In genomic region chr20:36235892-36236785, GRCh38 we compare ENCODE assay signal across 1 cellular context.
TF ChIP-seq lines count a peak whose summit lies in the region.

TSS of gene AAR2 (plus strand) at chr20:36236478. CDS start at chr20:36239869, 3,391 bp downstream.

TF ChIP-seq in HepG2, 621 proteins besides CTCF, POLR2A, EP300 and RAD21 (continued from another document and continues in another):
- TF ChIP-seq, protein P1, sequence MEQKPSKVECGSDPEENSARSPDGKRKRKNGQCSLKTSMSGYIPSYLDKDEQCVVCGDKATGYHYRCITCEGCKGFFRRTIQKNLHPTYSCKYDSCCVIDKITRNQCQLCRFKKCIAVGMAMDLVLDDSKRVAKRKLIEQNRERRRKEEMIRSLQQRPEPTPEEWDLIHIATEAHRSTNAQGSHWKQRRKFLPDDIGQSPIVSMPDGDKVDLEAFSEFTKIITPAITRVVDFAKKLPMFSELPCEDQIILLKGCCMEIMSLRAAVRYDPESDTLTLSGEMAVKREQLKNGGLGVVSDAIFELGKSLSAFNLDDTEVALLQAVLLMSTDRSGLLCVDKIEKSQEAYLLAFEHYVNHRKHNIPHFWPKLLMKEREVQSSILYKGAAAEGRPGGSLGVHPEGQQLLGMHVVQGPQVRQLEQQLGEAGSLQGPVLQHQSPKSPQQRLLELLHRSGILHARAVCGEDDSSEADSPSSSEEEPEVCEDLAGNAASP (CRISPR knock-in tag; IDR thresholded peaks at IDR 0.05; ENCODE audit: borderline replicate concordance): peak; percentile 89
- TF ChIP-seq ZNF883 (CRISPR knock-in tag; IDR thresholded peaks at IDR 0.05; ENCODE audit: not compliant biosample characterization) (peak; percentile 91), TBX3 (IDR thresholded peaks at IDR 0.05; ENCODE audit: borderline replicate concordance) (no peak; the same call in 1 of the 2 replicates), MLLT10 (CRISPR knock-in tag; IDR thresholded peaks at IDR 0.05) (no peak), ZFX (CRISPR knock-in tag; IDR thresholded peaks at IDR 0.05; ENCODE audit: low read depth) (peak; percentile 100), CEBPZ (IDR thresholded peaks at IDR 0.05; ENCODE audit: low read length) (no peak), SMARCE1 (IDR thresholded peaks at IDR 0.05; ENCODE audit: borderline replicate concordance) (no peak), ZNF205 (CRISPR knock-in tag; IDR thresholded peaks at IDR 0.05) (peak; percentile 94), SMARCC2 (IDR thresholded peaks at IDR 0.05) (no peak), ZNF274 (CRISPR knock-in tag; IDR thresholded peaks at IDR 0.05) (peak; percentile 97), CBX5 (CRISPR knock-in tag; IDR thresholded peaks at IDR 0.05; ENCODE audit: borderline replicate concordance) (peak; percentile 100), DR1 (CRISPR knock-in tag; IDR thresholded peaks at IDR 0.05) (peak; percentile 97), ZNF44 (CRISPR knock-in tag; IDR thresholded peaks at IDR 0.05) (peak; percentile 97), HDAC2 (CRISPR knock-in tag; IDR thresholded peaks at IDR 0.05) (peak; percentile 100), ZNF572 (CRISPR knock-in tag; IDR thresholded peaks at IDR 0.05) (peak; percentile 99), GLMP (CRISPR knock-in tag; IDR thresholded peaks at IDR 0.05; ENCODE audit: borderline replicate concordance) (no peak), ZNF253 (CRISPR knock-in tag; IDR thresholded peaks at IDR 0.05; ENCODE audit: borderline replicate concordance) (0 out of 2 replicates have a peak, but pooled peaks have one; percentile 71), ZMYM3 (CRISPR knock-in tag; IDR thresholded peaks at IDR 0.05) (peak; percentile 85), NFKB2 (CRISPR knock-in tag; IDR thresholded peaks at IDR 0.05; ENCODE audit: borderline replicate concordance) (peak; percentile 99), ZNF678 (CRISPR knock-in tag; IDR thresholded peaks at IDR 0.05) (peak; percentile 88; the same call in 1 of the 2 replicates), MAFG (CRISPR knock-in tag; IDR thresholded peaks at IDR 0.05) (no peak), ZNF703 (CRISPR knock-in tag; IDR thresholded peaks at IDR 0.05; ENCODE audit: borderline replicate concordance) (peak; percentile 94), TRIM22 (IDR thresholded peaks at IDR 0.05) (no peak), PHF21A (CRISPR knock-in tag; IDR thresholded peaks at IDR 0.05) (peak; percentile 91; the same call in 1 of the 2 replicates), ZNF326 (CRISPR knock-in tag; IDR thresholded peaks at IDR 0.05; ENCODE audit: borderline replicate concordance) (no peak; the same call in 1 of the 2 replicates), HOXA7 (CRISPR knock-in tag; IDR thresholded peaks at IDR 0.05) (peak; percentile 83; the same call in 1 of the 2 replicates), ZNF607 (CRISPR knock-in tag; IDR thresholded peaks at IDR 0.05; ENCODE audit: borderline replicate concordance) (peak; percentile 99), SAP130 (CRISPR knock-in tag; IDR thresholded peaks at IDR 0.05; ENCODE audit: low read depth) (peak; percentile 99), ZNF598 (CRISPR knock-in tag; IDR thresholded peaks at IDR 0.05; ENCODE audit: borderline replicate concordance) (peak; percentile 99), NFIC (IDR thresholded peaks at IDR 0.05; ENCODE audit: low read length) (peak; percentile 45; the same call in 1 of the 2 replicates)
- TF ChIP-seq, protein P2, sequence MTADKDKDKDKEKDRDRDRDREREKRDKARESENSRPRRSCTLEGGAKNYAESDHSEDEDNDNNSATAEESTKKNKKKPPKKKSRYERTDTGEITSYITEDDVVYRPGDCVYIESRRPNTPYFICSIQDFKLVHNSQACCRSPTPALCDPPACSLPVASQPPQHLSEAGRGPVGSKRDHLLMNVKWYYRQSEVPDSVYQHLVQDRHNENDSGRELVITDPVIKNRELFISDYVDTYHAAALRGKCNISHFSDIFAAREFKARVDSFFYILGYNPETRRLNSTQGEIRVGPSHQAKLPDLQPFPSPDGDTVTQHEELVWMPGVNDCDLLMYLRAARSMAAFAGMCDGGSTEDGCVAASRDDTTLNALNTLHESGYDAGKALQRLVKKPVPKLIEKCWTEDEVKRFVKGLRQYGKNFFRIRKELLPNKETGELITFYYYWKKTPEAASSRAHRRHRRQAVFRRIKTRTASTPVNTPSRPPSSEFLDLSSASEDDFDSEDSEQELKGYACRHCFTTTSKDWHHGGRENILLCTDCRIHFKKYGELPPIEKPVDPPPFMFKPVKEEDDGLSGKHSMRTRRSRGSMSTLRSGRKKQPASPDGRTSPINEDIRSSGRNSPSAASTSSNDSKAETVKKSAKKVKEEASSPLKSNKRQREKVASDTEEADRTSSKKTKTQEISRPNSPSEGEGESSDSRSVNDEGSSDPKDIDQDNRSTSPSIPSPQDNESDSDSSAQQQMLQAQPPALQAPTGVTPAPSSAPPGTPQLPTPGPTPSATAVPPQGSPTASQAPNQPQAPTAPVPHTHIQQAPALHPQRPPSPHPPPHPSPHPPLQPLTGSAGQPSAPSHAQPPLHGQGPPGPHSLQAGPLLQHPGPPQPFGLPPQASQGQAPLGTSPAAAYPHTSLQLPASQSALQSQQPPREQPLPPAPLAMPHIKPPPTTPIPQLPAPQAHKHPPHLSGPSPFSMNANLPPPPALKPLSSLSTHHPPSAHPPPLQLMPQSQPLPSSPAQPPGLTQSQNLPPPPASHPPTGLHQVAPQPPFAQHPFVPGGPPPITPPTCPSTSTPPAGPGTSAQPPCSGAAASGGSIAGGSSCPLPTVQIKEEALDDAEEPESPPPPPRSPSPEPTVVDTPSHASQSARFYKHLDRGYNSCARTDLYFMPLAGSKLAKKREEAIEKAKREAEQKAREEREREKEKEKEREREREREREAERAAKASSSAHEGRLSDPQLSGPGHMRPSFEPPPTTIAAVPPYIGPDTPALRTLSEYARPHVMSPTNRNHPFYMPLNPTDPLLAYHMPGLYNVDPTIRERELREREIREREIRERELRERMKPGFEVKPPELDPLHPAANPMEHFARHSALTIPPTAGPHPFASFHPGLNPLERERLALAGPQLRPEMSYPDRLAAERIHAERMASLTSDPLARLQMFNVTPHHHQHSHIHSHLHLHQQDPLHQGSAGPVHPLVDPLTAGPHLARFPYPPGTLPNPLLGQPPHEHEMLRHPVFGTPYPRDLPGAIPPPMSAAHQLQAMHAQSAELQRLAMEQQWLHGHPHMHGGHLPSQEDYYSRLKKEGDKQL (CRISPR knock-in tag; IDR thresholded peaks at IDR 0.05; ENCODE audit: low read depth): peak; percentile 68; the same call in 1 of the 2 replicates
- TF ChIP-seq, protein P3, sequence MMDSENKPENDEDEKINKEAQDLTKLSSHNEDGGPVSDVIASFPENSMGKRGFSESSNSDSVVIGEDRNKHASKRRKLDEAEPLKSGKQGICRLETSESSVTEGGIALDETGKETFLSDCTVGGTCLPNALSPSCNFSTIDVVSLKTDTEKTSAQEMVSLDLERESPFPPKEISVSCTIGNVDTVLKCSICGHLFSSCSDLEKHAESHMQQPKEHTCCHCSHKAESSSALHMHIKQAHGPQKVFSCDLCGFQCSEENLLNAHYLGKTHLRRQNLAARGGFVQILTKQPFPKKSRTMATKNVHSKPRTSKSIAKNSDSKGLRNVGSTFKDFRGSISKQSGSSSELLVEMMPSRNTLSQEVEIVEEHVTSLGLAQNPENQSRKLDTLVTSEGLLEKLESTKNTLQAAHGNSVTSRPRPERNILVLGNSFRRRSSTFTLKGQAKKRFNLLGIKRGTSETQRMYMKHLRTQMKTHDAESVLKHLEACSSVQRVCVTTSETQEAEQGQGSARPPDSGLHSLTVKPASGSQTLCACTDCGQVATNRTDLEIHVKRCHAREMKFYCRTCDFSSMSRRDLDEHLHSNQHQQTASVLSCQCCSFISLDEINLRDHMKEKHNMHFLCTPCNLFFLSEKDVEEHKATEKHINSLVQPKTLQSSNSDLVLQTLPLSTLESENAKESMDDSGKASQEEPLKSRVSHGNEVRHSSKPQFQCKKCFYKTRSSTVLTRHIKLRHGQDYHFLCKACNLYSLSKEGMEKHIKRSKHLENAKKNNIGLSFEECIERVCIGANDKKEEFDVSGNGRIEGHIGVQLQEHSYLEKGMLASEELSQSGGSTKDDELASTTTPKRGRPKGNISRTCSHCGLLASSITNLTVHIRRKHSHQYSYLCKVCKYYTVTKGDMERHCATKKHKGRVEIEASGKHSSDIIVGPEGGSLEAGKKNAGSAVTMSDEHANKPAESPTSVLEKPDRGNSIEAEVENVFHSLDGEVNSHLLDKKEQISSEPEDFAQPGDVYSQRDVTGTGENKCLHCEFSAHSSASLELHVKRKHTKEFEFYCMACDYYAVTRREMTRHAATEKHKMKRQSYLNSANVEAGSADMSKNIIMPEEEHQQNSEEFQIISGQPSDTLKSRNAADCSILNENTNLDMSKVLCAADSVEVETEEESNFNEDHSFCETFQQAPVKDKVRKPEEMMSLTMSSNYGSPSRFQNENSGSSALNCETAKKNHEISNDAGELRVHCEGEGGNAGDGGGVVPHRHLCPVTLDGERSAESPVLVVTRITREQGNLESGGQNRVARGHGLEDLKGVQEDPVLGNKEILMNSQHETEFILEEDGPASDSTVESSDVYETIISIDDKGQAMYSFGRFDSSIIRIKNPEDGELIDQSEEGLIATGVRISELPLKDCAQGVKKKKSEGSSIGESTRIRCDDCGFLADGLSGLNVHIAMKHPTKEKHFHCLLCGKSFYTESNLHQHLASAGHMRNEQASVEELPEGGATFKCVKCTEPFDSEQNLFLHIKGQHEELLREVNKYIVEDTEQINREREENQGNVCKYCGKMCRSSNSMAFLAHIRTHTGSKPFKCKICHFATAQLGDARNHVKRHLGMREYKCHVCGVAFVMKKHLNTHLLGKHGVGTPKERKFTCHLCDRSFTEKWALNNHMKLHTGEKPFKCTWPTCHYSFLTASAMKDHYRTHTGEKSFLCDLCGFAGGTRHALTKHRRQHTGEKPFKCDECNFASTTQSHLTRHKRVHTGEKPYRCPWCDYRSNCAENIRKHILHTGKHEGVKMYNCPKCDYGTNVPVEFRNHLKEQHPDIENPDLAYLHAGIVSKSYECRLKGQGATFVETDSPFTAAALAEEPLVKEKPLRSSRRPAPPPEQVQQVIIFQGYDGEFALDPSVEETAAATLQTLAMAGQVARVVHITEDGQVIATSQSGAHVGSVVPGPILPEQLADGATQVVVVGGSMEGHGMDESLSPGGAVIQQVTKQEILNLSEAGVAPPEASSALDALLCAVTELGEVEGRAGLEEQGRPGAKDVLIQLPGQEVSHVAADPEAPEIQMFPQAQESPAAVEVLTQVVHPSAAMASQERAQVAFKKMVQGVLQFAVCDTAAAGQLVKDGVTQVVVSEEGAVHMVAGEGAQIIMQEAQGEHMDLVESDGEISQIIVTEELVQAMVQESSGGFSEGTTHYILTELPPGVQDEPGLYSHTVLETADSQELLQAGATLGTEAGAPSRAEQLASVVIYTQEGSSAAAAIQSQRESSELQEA (CRISPR knock-in tag; IDR thresholded peaks at IDR 0.05; ENCODE audit: not compliant biosample characterization): peak; percentile 94
